Comparison of ENCODE assay signal across 9 cellular contexts in the genomic region with DNA sequence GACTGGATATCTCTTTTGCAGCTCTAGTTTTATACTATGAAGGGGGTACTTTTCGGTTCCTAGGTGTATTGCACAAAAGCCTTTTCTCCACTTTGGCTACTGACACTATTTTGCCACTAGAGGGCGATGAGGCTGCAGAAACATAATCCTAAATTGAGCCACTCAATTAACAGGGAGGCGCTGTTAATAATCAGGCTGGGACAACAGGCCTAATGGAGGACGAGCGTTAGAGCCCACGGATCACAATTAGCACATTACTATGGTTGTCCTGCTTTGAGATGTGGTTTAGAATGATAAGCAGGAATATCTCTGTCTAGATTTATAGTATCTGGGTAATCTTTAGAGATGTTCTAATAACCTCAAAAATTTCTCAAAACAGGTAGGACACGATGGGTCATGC.
A peak's percentile ranks its signal among the peaks of the same experiment; 100 is the strongest.
DNase-seq lines count a peak whose midpoint lies in the region; ATAC-seq and TF ChIP-seq lines count a peak whose summit lies in the region.
"Had no signal": no experiment of that assay in that cellular context is flagged by ENCODE, and none has a peak within 500 bp of the region (broad histone marks: within the 10 kb centered on the region; RNA-seq: fewer than 3 reads in every experiment).

No MANE protein-coding gene starts in this region.

- peak in 2 of 3 experiments; percentile 22 to 55 for TF ChIP-seq CTCF in ascending aorta (IDR thresholded peaks at IDR 0.05)

- H3K9me3 ChIP-seq in ascending aorta = no peaks in the 10 kb centered on the region
- H3K9me3 ChIP-seq: BLaER1 treated with 17β-estradiol and CSF1 and Interleukin-3, amounts not matched to agents 10 nM and 100 nM had no signal

- H3K4me3 ChIP-seq in ascending aorta = no peak overlapping the region
- H3K4me3 ChIP-seq: BLaER1 treated with 17β-estradiol and CSF1 and Interleukin-3, amounts not matched to agents 10 nM and 100 nM had no signal

- no peaks in the 10 kb centered on the region for H3K4me1 ChIP-seq in ascending aorta

- no peak overlapping the region for H3K27ac ChIP-seq in ascending aorta

- peak; percentile 18 for DNase-seq in activated T-cell treated with anti-CD3 and anti-CD28 coated beads for 1 hour (ENCODE audit: low read depth)
- DNase-seq in activated T-cell treated with anti-CD3 and anti-CD28 coated beads, Interleukin-2, amount 50 U/mL, for 1 hour = no peak
- DNase-seq in NCI-H1092 (lab: John Stamatoyannopoulos, UW) = peak; percentile 44
- DNase-seq in SKM-1 (lab: John Stamatoyannopoulos, UW; ENCODE audit: unreplicated experiment) = peak; percentile 39
- no peak for DNase-seq in ascending aorta (ENCODE audit: low spot score in 2 of 2)
- DNase-seq in iPS DF 4.7 (ENCODE audit: extremely low read depth, low spot score) = peak; percentile 58
- DNase-seq in stimulated activated CD4-positive, alpha-beta T cell treated with anti-CD3 and anti-CD28 coated beads, Interleukin-12 subunit alpha, Interleukin-12 subunit beta, amount 100 ng/mL, for 48 hours (ENCODE audit: low read depth in 2 of 3, low spot score in 1 of 3) = peak; percentile 12 to 41 (median 37)

- H3K36me3 ChIP-seq in ascending aorta = no peaks in the 10 kb centered on the region
- H3K36me3 ChIP-seq: BLaER1 treated with 17β-estradiol and CSF1 and Interleukin-3, amounts not matched to agents 10 nM and 100 nM had no signal

- intact Hi-C loops in ascending aorta (cut with DNase I) = no loop called here

- peak; percentile 39 for ATAC-seq in HG02588 (IDR thresholded peaks at IDR 0.05; ENCODE audit: unreplicated experiment)

- H3K27me3 ChIP-seq in ascending aorta = no peaks in the 10 kb centered on the region
- H3K27me3 ChIP-seq: BLaER1 treated with 17β-estradiol and CSF1 and Interleukin-3, amounts not matched to agents 10 nM and 100 nM had no signal

Comparison
In these comparisons a context has a peak if more than half of its experiments do, and no peak if none do; other contexts are left out.
1. DNase-seq: peak in activated T-cell treated with anti-CD3 and anti-CD28 coated beads for 1 hour (single experiment), NCI-H1092 (single experiment), SKM-1 (single experiment), iPS DF 4.7 (single experiment) and stimulated activated CD4-positive, alpha-beta T cell treated with anti-CD3 and anti-CD28 coated beads, Interleukin-12 subunit alpha, Interleukin-12 subunit beta, amount 100 ng/mL, for 48 hours (3 of 3); none in activated T-cell treated with anti-CD3 and anti-CD28 coated beads, Interleukin-2, amount 50 U/mL, for 1 hour (single experiment) and ascending aorta (0 of 2).